Comparison of ENCODE assay signal across 1 cellular context in the genomic region with DNA sequence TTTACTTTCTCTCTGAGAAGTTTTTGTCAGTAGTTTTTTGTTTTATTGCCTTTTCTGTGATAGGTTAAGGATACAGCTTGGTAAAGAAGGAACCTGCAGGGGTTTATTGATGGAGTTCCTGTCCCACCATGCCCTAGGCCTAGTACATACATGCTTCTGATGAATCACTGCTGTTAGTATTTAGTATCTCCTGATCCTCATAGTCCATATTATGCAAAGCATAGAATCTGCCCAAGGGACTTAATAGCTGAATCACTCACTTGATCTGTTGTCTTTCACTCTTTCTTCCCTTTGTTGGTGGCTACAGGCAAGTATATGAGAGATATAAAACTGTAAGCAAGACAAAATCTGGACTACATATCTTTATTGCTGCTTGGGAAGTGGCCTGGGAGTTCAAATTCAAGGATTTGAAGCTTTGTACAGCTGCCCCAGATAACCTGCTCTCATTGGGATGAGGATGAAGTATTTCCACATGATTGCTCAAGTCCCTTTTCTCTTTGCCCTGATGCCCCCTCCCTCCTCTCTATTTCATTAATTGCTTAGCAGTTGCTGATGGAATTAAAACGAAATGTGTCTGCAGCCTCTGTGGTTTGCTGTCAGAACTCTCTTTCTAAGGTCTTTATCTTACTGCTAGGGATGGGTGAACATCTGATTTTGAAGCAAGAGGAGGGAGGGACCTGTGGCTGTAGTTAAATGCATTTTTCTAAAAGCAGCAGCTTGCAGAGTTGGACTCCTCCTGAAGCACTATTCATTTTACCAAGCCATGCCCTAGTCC.
TF ChIP-seq lines count a peak whose summit lies in the region.

No MANE protein-coding gene starts in this region.

TF ChIP-seq in HepG2, 621 proteins besides CTCF, POLR2A, EP300 and RAD21 (continued from another document):
- TF ChIP-seq TAF15 (IDR thresholded peaks at IDR 0.05; ENCODE audit: low read depth, low read length, poor library complexity, severe bottlenecking) (no peak), ZNF615 (CRISPR knock-in tag; IDR thresholded peaks at IDR 0.05; ENCODE audit: borderline replicate concordance) (no peak), ZNF629 (CRISPR knock-in tag; conservative IDR thresholded peaks at IDR 0.05) (no peak), SMC3 (IDR thresholded peaks at IDR 0.05; ENCODE audit: low read length) (no peak)
